In the genomic region with DNA sequence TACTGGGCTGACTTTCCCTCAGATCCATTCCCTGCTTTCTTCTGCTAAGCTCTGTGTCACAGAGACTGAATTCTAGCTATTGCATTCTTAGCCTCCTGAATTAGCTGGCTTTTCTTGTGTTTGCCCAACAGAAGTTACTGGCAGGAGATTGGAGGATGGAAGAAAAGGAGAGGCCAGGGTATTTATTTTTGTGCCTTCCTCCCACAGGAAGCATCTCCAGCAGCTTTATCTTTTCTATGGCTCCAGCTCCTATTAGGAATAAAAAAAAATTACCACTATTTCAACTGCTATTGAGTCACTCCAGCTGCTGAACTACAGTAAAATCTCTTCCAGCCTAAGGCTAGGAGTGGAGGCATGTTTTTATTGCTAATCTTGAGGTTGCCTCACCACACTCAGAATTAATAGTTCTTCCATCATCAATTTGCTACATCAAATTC, we compare ENCODE assay signal across 18 cellular contexts.
DNase-seq lines count a peak whose midpoint lies in the region; ATAC-seq and TF ChIP-seq lines count a peak whose summit lies in the region.
"Had no signal": no experiment of that assay in that cellular context is flagged by ENCODE, and none has a peak within 500 bp of the region (broad histone marks: within the 10 kb centered on the region; RNA-seq: fewer than 3 reads in every experiment).

No MANE protein-coding gene starts in this region.

- H3K36me3 ChIP-seq in heart left ventricle (no peaks in the 10 kb centered on the region), left ventricle myocardium inferior (no peaks in the 10 kb centered on the region)
- H3K36me3 ChIP-seq in effector memory CD4-positive, alpha-beta T cell (ENCODE audit: control insufficient read depth, insufficient read depth, low read length): no peaks in the 10 kb centered on the region
- H3K36me3 ChIP-seq: esophagus squamous epithelium, upper lobe of left lung had no signal

- DNase-seq in heart left ventricle: peak in 2 of 5 donors; percentile 5 to 16
- no peak for DNase-seq in left ventricle myocardium inferior
- DNase-seq in cardiac fibroblast (ENCODE audit: low read depth in 2 of 2): peak; percentile 64 to 94
- DNase-seq in iris pigment epithelial cell (ENCODE audit: low read depth): peak; percentile 72
- no peak for DNase-seq in retina
- no peak for DNase-seq in hippocampal formation (lab: John Stamatoyannopoulos, UW)
- DNase-seq in NOMO-1 treated with DMSO at 0.1 percent for 48 hours (lab: John Stamatoyannopoulos, UW; ENCODE audit: unreplicated experiment): no peak
- DNase-seq in effector memory CD4-positive, alpha-beta T cell: no peak
- DNase-seq: ACHN; activated CD4-positive, alpha-beta T cell treated with anti-CD3 and anti-CD28 coated beads, Interleukin-2, amount 10 ng/mL, durations not matched to agents 7 days and 5 days; cerebellar nuclear complex; DND-41; esophagus squamous epithelium; Kasumi-1; NCI-H2029 treated with DMSO at 0.1 percent for 48 hours; stimulated activated CD4-positive, alpha-beta T cell treated with anti-CD3 and anti-CD28 coated beads, Interleukin-15, amount 100 ng/mL, for 24 hours; upper lobe of left lung had no signal

- intact Hi-C loops in heart left ventricle (cut with DNase I) (no loop called here), left ventricle myocardium inferior (cut with micrococcal nuclease) (no loop called here)

- no peak for TF ChIP-seq CTCF in heart left ventricle (IDR thresholded peaks at IDR 0.05)
- no peak for TF ChIP-seq CTCF in left ventricle myocardium inferior (IDR thresholded peaks at IDR 0.05; ENCODE audit: borderline replicate concordance)
- no peak for TF ChIP-seq CTCF in cardiac fibroblast (IDR thresholded peaks at IDR 0.05; ENCODE audit: low read depth, low read length)

- ATAC-seq in heart left ventricle: peak; percentile 37 to 79 (median 74)
- ATAC-seq: GM23338 had no signal

- H3K4me3 ChIP-seq in heart left ventricle (no peak overlapping the region), left ventricle myocardium inferior (no peak overlapping the region), cardiac fibroblast (replicated peaks in 1 of 2; ENCODE audit: low read depth in 2 of 2, low read length in 2 of 2) (no peak overlapping the region)
- H3K4me3 ChIP-seq in effector memory CD4-positive, alpha-beta T cell (ENCODE audit: insufficient read depth, low read depth, low read length, poor library complexity, severe bottlenecking): no peak overlapping the region
- H3K4me3 ChIP-seq: esophagus squamous epithelium, GM23338, upper lobe of left lung had no signal

- H3K9me3 ChIP-seq in heart left ventricle (peaks cover 0 to 4% (median 0%) of the 10 kb centered on the region in 12 donors), left ventricle myocardium inferior (replicated peaks) (peaks cover 6% of the 10 kb centered on the region)
- H3K9me3 ChIP-seq in effector memory CD4-positive, alpha-beta T cell (ENCODE audit: control insufficient read depth, low read length): no peaks in the 10 kb centered on the region
- H3K9me3 ChIP-seq: esophagus squamous epithelium, upper lobe of left lung had no signal

- H3K4me1 ChIP-seq in heart left ventricle (peaks cover 0 to 5% (median 0%) of the 10 kb centered on the region in 12 donors), left ventricle myocardium inferior (no peaks in the 10 kb centered on the region)
- H3K4me1 ChIP-seq in effector memory CD4-positive, alpha-beta T cell (ENCODE audit: control insufficient read depth, insufficient read depth, low read length, poor library complexity, severe bottlenecking): no peaks in the 10 kb centered on the region
- H3K4me1 ChIP-seq: esophagus squamous epithelium, upper lobe of left lung had no signal

- H3K27me3 ChIP-seq in heart left ventricle (no peaks in the 10 kb centered on the region), left ventricle myocardium inferior (ENCODE audit: low read depth) (no peaks in the 10 kb centered on the region)
- no peaks in the 10 kb centered on the region for H3K27me3 ChIP-seq in effector memory CD4-positive, alpha-beta T cell (replicated peaks; ENCODE audit: control insufficient read depth, insufficient read depth, low read length, poor library complexity, severe bottlenecking)
- H3K27me3 ChIP-seq: esophagus squamous epithelium, upper lobe of left lung had no signal

- TF ChIP-seq POLR2A in heart left ventricle (IDR thresholded peaks at IDR 0.05): no peak

- peak overlapping the region in 3 of 12 donors; percentile 11 to 39 (median 31) for H3K27ac ChIP-seq in heart left ventricle
- no peak overlapping the region for H3K27ac ChIP-seq in left ventricle myocardium inferior (replicated peaks)
- no peak overlapping the region for H3K27ac ChIP-seq in effector memory CD4-positive, alpha-beta T cell (ENCODE audit: insufficient read depth, low read length, poor library complexity, severe bottlenecking)
- H3K27ac ChIP-seq: esophagus squamous epithelium, upper lobe of left lung had no signal

Comparison
In these comparisons a context has a peak if more than half of its experiments do, and no peak if none do; other contexts are left out.
1. DNase-seq: peak in cardiac fibroblast (2 of 2) and iris pigment epithelial cell (single experiment); none in left ventricle myocardium inferior (single experiment), retina (single experiment), hippocampal formation (0 of 2), NOMO-1 treated with DMSO at 0.1 percent for 48 hours (single experiment) and effector memory CD4-positive, alpha-beta T cell (0 of 3).